1 cellular context compared by ENCODE assay signal in the genomic region with DNA sequence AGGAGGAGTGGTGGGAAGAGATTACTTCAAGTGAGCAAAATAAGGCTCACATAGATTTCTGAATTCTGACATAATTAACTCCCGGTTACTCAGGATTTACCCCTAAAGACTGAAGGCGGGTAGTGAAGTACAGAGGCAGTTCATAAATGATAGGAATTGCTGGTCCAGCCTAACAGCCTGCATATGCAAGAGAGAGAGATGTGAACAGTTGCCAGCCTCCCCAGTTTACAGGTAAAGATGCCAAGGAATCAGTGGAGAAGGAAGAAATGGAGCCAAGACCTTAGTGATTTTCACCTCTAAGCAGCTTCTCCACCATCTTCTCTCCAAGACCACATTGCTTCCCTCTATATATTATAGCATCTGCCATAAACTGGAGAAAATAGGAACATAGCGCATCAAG.
TF ChIP-seq lines count a peak whose summit lies in the region.

No MANE protein-coding gene starts in this region.

TF ChIP-seq in GM23338, 12 proteins besides CTCF, POLR2A, EP300 and RAD21 (continued from another document):
- no peak for TF ChIP-seq ZNF462 (CRISPR knock-in tag; IDR thresholded peaks at IDR 0.05)
